In genomic region chr18:26307161-26307773, GRCh38 we compare ENCODE assay signal across 8 cellular contexts.
DNase-seq lines count a peak whose midpoint lies in the region; ATAC-seq and TF ChIP-seq lines count a peak whose summit lies in the region.

No MANE protein-coding gene starts in this region.

- no peaks in the 10 kb centered on the region for H3K9me3 ChIP-seq in cardiac muscle cell (ENCODE audit: low read depth)
- H3K9me3 ChIP-seq in adipocyte (ENCODE audit: control insufficient read depth, low read length): no peaks in the 10 kb centered on the region

- H3K4me3 ChIP-seq in cardiac muscle cell (no peak overlapping the region), adipocyte (ENCODE audit: low read length) (no peak overlapping the region)

- H3K27me3 ChIP-seq in cardiac muscle cell (no peaks in the 10 kb centered on the region), adipocyte (replicated peaks; ENCODE audit: control insufficient read depth, insufficient read depth, low read length) (no peaks in the 10 kb centered on the region)

- H3K27ac ChIP-seq in cardiac muscle cell: no peak overlapping the region

- H3K4me1 ChIP-seq in cardiac muscle cell (ENCODE audit: low read depth) (no peaks in the 10 kb centered on the region), adipocyte (ENCODE audit: control insufficient read depth, insufficient read depth, low read length) (peaks cover 10% of the 10 kb centered on the region)

- TF ChIP-seq CTCF in cardiac muscle cell (IDR thresholded peaks at IDR 0.05; ENCODE audit: low read depth, low read length): peak; percentile 74

- H3K9ac ChIP-seq in adipocyte (ENCODE audit: low read length): no peak overlapping the region

- no peaks in the 10 kb centered on the region for H3K36me3 ChIP-seq in cardiac muscle cell
- H3K36me3 ChIP-seq in adipocyte (ENCODE audit: control insufficient read depth, insufficient read depth, low read length, severe bottlenecking): no peaks in the 10 kb centered on the region

- intact Hi-C loops in cardiac septum (cut with DNase I): no loop called here

- DNase-seq in cardiac muscle cell (ENCODE audit: low read depth in 1 of 2, low spot score in 1 of 2) (peak; percentile 66 to 78), cardiac septum (ENCODE audit: low spot score) (no peak), NCI-H2081 treated with DMSO at 0.1 percent for 48 hours (lab: John Stamatoyannopoulos, UW) (peak; percentile 14), adipocyte (ENCODE audit: low read depth) (peak; percentile 84), hepatic stellate cell (ENCODE audit: low spot score) (peak; percentile 20), superior temporal gyrus (ENCODE audit: extremely low spot score) (peak; percentile 86)

- peak; percentile 83 for ATAC-seq in HG02884 (IDR thresholded peaks at IDR 0.05; ENCODE audit: unreplicated experiment)
- no peak for ATAC-seq in HG02798 (IDR thresholded peaks at IDR 0.05; ENCODE audit: poor library complexity, unreplicated experiment)
